In genomic region chr10:5623081-5623748, GRCh38 we compare ENCODE assay signal across 8 cellular contexts. TPM values are rescaled to one million over a fixed set of nuclear protein-coding genes. Genes with fewer than 3 reads are reported as not detected.
DNase-seq lines count a peak whose midpoint lies in the region; ATAC-seq and TF ChIP-seq lines count a peak whose summit lies in the region.

No MANE protein-coding gene starts in this region.

- no peak overlapping the region for H3K27ac Mint-ChIP-seq in activated T-helper 17 cell treated with anti-CD3 and anti-CD28 coated beads, Interleukin-2, amount 50 U/mL, for 72 hours

- H3K4me2 ChIP-seq in neuronal stem cell (ENCODE audit: insufficient read depth, low read length, poor library complexity, severe bottlenecking), result no peak overlapping the region

- H4K91ac ChIP-seq in neuronal stem cell (ENCODE audit: low read depth, low read length, poor library complexity), result no peak overlapping the region

- no peaks in the 10 kb centered on the region for H3K36me3 Mint-ChIP-seq in activated T-helper 17 cell treated with anti-CD3 and anti-CD28 coated beads, Interleukin-2, amount 50 U/mL, for 72 hours (ENCODE audit: low read depth)

- no peak overlapping the region for H3K4me3 Mint-ChIP-seq in activated T-helper 17 cell treated with anti-CD3 and anti-CD28 coated beads, Interleukin-2, amount 50 U/mL, for 72 hours

- no peak overlapping the region for H3K9ac ChIP-seq in neuronal stem cell (ENCODE audit: low read depth, low read length, poor library complexity)

- H4K8ac ChIP-seq in neuronal stem cell (ENCODE audit: low read depth, low read length), result no peak overlapping the region

- no peaks in the 10 kb centered on the region for H3K36me3 ChIP-seq in neuronal stem cell (replicated peaks in 1 of 2; ENCODE audit: control insufficient read depth in 2 of 2, insufficient read depth in 2 of 2, low read length in 2 of 2)

- no peaks in the 10 kb centered on the region for H3K79me1 ChIP-seq in neuronal stem cell (ENCODE audit: low read depth, low read length)

- TF ChIP-seq EP300 in Ishikawa (IDR thresholded peaks at IDR 0.05; ENCODE audit: borderline replicate concordance), result no peak

- H2BK5ac ChIP-seq in neuronal stem cell (ENCODE audit: low read length), result no peak overlapping the region

- H3K4ac ChIP-seq in neuronal stem cell (ENCODE audit: low read length), result no peak overlapping the region

- peaks cover 8 to 16% of the 10 kb centered on the region in 2 donors for H3K4me1 ChIP-seq in neuronal stem cell (ENCODE audit: control insufficient read depth in 2 of 2, insufficient read depth in 1 of 2, low read depth in 1 of 2, low read length in 2 of 2)

- peak overlapping the region; percentile 79 for H3K18ac ChIP-seq in neuronal stem cell (ENCODE audit: low read length)

- no peak overlapping the region for H2AK5ac ChIP-seq in neuronal stem cell (ENCODE audit: low read depth, low read length)

- H3K4me1 Mint-ChIP-seq in activated T-helper 17 cell treated with anti-CD3 and anti-CD28 coated beads, Interleukin-2, amount 50 U/mL, for 72 hours, result no peaks in the 10 kb centered on the region

- H2BK15ac ChIP-seq in neuronal stem cell (ENCODE audit: low read length), result no peak overlapping the region

- TF ChIP-seq RAD21 in Ishikawa (IDR thresholded peaks at IDR 0.05; ENCODE audit: low read depth), result peak; percentile 97

- peak overlapping the region; percentile 88 for H2AFZ ChIP-seq in neuronal stem cell (ENCODE audit: low read length)

- H2BK12ac ChIP-seq in neuronal stem cell (ENCODE audit: low read length), result no peak overlapping the region

- H2BK120ac ChIP-seq in neuronal stem cell (ENCODE audit: low read depth, low read length), result no peak overlapping the region

- DNase-seq in EH (ENCODE audit: low read depth) (peak; percentile 88), RPMI8226 (peak; percentile 98), fibroblast of the conjunctiva (ENCODE audit: low read depth) (peak; percentile 68), neuronal stem cell (ENCODE audit: low spot score) (peak; percentile 65), stromal cell of bone marrow (ENCODE audit: low read depth) (peak; percentile 69)

- H3K9me3 Mint-ChIP-seq in activated T-helper 17 cell treated with anti-CD3 and anti-CD28 coated beads, Interleukin-2, amount 50 U/mL, for 72 hours, result no peaks in the 10 kb centered on the region

- H3K27me3 Mint-ChIP-seq in activated T-helper 17 cell treated with anti-CD3 and anti-CD28 coated beads, Interleukin-2, amount 50 U/mL, for 72 hours, result peaks cover 6% of the 10 kb centered on the region

- H3K9me3 ChIP-seq in neuronal stem cell (replicated peaks in 1 of 2; ENCODE audit: control insufficient read depth in 2 of 2, insufficient read depth in 1 of 2, low read depth in 1 of 2, low read length in 2 of 2), result no peaks in the 10 kb centered on the region

- WGBS in neuronal stem cell (ENCODE audit: extremely low coverage in 2 of 2, insufficient read length in 2 of 2, insufficient replicate concordance in 1 of 2), 2 donors, result no CpG with 5 or more reads among the region's 19 CpGs

- H3K27ac ChIP-seq in neuronal stem cell (replicated peaks; ENCODE audit: low read length), result no peak overlapping the region

- H3K14ac ChIP-seq in neuronal stem cell (ENCODE audit: low read length), result no peak overlapping the region

- no peaks in the 10 kb centered on the region for H3K27me3 ChIP-seq in neuronal stem cell (ENCODE audit: control insufficient read depth in 3 of 3, insufficient read depth in 3 of 3, low read depth in 1 of 3, low read length in 3 of 3)

- no peak overlapping the region for H3K23ac ChIP-seq in neuronal stem cell (ENCODE audit: low read depth, low read length, poor library complexity)

- peak; percentile 95 for ATAC-seq in GM21619 (IDR thresholded peaks at IDR 0.05; ENCODE audit: unreplicated experiment)
- ATAC-seq in activated T-helper 17 cell treated with anti-CD3 and anti-CD28 coated beads, Interleukin-2, amount 50 U/mL, for 72 hours (replicated peaks), result peak; percentile 82

- H3K4me3 ChIP-seq in neuronal stem cell (ENCODE audit: low read length in 2 of 2), result no peak overlapping the region

TF ChIP-seq in Ishikawa, 13 proteins besides CTCF, POLR2A, EP300 and RAD21:
- TF ChIP-seq TEAD4 (IDR thresholded peaks at IDR 0.05), result no peak
- 0 out of 2 replicates have a peak, but pooled peaks have one; percentile 21 for TF ChIP-seq MAX (IDR thresholded peaks at IDR 0.05)
- no peak for TF ChIP-seq REST (IDR thresholded peaks at IDR 0.05; ENCODE audit: low read depth)
- TF ChIP-seq YY1 (IDR thresholded peaks at IDR 0.05; ENCODE audit: low read depth), result no peak
- no peak for TF ChIP-seq NFIC (IDR thresholded peaks at IDR 0.05)
- TF ChIP-seq USF1 (IDR thresholded peaks at IDR 0.05), result no peak
- TF ChIP-seq EGR1 (IDR thresholded peaks at IDR 0.05), result no peak
- TF ChIP-seq TCF12 (IDR thresholded peaks at IDR 0.05; ENCODE audit: low read depth), result peak; percentile 18; the same call in 1 of the 2 replicates
- TF ChIP-seq CEBPB (IDR thresholded peaks at IDR 0.05), result no peak
- no peak for TF ChIP-seq TAF1 (IDR thresholded peaks at IDR 0.05; ENCODE audit: low read depth)
- no peak for TF ChIP-seq FOXM1 (IDR thresholded peaks at IDR 0.05; ENCODE audit: borderline replicate concordance, low read depth)
- TF ChIP-seq CREB1 (IDR thresholded peaks at IDR 0.05; ENCODE audit: low read depth), result no peak
- no peak for TF ChIP-seq ZBTB7A (IDR thresholded peaks at IDR 0.05; ENCODE audit: low read depth)

RNA-seq across cellular contexts. Expression of gene ASB13, which starts 43.2 kb away (rescaled TPM):
- 1 to 10 TPM; 3.5 to 6.8 TPM for total RNA-seq in activated T-helper 17 cell treated with anti-CD3 and anti-CD28 coated beads, Interleukin-2, amount 50 U/mL, for 72 hours
- 13.3 TPM for polyA plus RNA-seq in neuronal stem cell (2013, experiment 1 of 2)
- 13.2 TPM for polyA plus RNA-seq in neuronal stem cell (2013, experiment 2 of 2)
